Comparison of ENCODE assay signal across 22 cellular contexts in genomic region chr5:178149199-178149932, GRCh38. TPM values are rescaled to one million over a fixed set of nuclear protein-coding genes. Genes with fewer than 3 reads are reported as not detected.
A peak's percentile ranks its signal among the peaks of the same experiment; 100 is the strongest.
DNase-seq lines count a peak whose midpoint lies in the region; ATAC-seq and TF ChIP-seq lines count a peak whose summit lies in the region.
"Had no signal": no experiment of that assay in that cellular context is flagged by ENCODE, and none has a peak within 500 bp of the region (broad histone marks: within the 10 kb centered on the region; RNA-seq: fewer than 3 reads in every experiment).

No MANE protein-coding gene starts in this region.

- peaks cover 4% of the 10 kb centered on the region for H3K36me3 Mint-ChIP-seq in activated naive CD8-positive, alpha-beta T cell

- no peaks in the 10 kb centered on the region for H3K9me3 ChIP-seq in A673 (ENCODE audit: low read depth, low read length, poor library complexity, severe bottlenecking)
- H3K9me3 ChIP-seq: BE2C, left lung, psoas muscle, SJSA1 had no signal

- CTCF ChIA-PET in A673 (lab: Charles Lee): no interaction called here

- peaks cover 63% of the 10 kb centered on the region for H3K36me3 ChIP-seq in A673 (ENCODE audit: insufficient read depth, low read length, poor library complexity, severe bottlenecking)

- H3K27me3 ChIP-seq in A673 (replicated peaks; ENCODE audit: insufficient read depth, low read depth, low read length, poor library complexity): no peaks in the 10 kb centered on the region
- H3K27me3 ChIP-seq: BE2C, left lung, SJSA1 had no signal

- no peaks in the 10 kb centered on the region for H3K27me3 Mint-ChIP-seq in activated naive CD8-positive, alpha-beta T cell
- H3K27me3 Mint-ChIP-seq: naive B cell had no signal

- H3K4me3 Mint-ChIP-seq in activated naive CD8-positive, alpha-beta T cell: peak overlapping the region; percentile 57

- ATAC-seq in HG02763 (IDR thresholded peaks at IDR 0.05; ENCODE audit: unreplicated experiment): no peak
- ATAC-seq in HG03108 (IDR thresholded peaks at IDR 0.05; ENCODE audit: unreplicated experiment): no peak
- ATAC-seq: left lung, psoas muscle had no signal

- POLR2A ChIA-PET in A673 (lab: Charles Lee; ENCODE audit: low non-redundant PET): no interaction called here

- DNase-seq in A673 (ENCODE audit: low spot score): no peak
- peak; percentile 16 for DNase-seq in EH (ENCODE audit: low read depth)
- DNase-seq in myocyte (ENCODE audit: low read depth): peak; percentile 14
- DNase-seq in hippocampal formation (lab: John Stamatoyannopoulos, UW): no peak
- no peak for DNase-seq in mesenteric fat pad (ENCODE audit: low spot score)
- DNase-seq: activated effector memory CD4-positive, alpha-beta T cell treated with anti-CD3 and anti-CD28 coated beads, Interleukin-2, amount 50 U/mL, for 16 hours; BE2C; DMS153; MM.1S; naive B cell; NCI-H187 treated with DMSO at 0.1 percent for 48 hours; NCI-H524 treated with DMSO at 0.1 percent for 48 hours; OCI-M1; psoas muscle; substantia nigra; T1000 had no signal

- no peak for TF ChIP-seq CTCF in A673 (conservative IDR thresholded peaks at IDR 0.05; ENCODE audit: low read depth, low read length)

- peak overlapping the region; percentile 37 for H3K27ac ChIP-seq in A673 (ENCODE audit: low read depth, low read length, poor library complexity, severe bottlenecking)
- H3K27ac ChIP-seq: left lung, psoas muscle, SJSA1 had no signal

- H3K9me3 Mint-ChIP-seq in activated naive CD8-positive, alpha-beta T cell (ENCODE audit: low read depth): no peaks in the 10 kb centered on the region
- H3K9me3 Mint-ChIP-seq: naive B cell had no signal

- no TSS peak for BruUV-seq in A673 (replicated peaks; lab: Mats Ljungman, UMichigan)

- H3K4me3 ChIP-seq in A673 (ENCODE audit: low read depth, low read length, poor library complexity, severe bottlenecking): no peak overlapping the region
- H3K4me3 ChIP-seq: left lung, psoas muscle, SJSA1 had no signal

- intact Hi-C loops in A673 (cut with micrococcal nuclease; ENCODE audit: unreplicated experiment): no loop called here

- peak overlapping the region; percentile 86 for H3K27ac Mint-ChIP-seq in activated naive CD8-positive, alpha-beta T cell

- peaks cover 51% of the 10 kb centered on the region for H3K4me1 Mint-ChIP-seq in activated naive CD8-positive, alpha-beta T cell (ENCODE audit: low read depth)

- H3K4me1 ChIP-seq in A673 (ENCODE audit: insufficient read depth, low read length, poor library complexity, severe bottlenecking): peaks cover 8% of the 10 kb centered on the region
- H3K4me1 ChIP-seq: BE2C had no signal

RNA-seq across cellular contexts. Expression of gene NHP2, which starts 4.3 kb away (rescaled TPM):
- total RNA-seq in A673 (2021) (223 and 232 TPM in 2 replicates), myocyte (213 and 306 TPM in 2 replicates), mesenteric fat pad (99.2 TPM)
- polyA plus RNA-seq in myocyte (2012): 138 TPM

RNA-seq across cellular contexts. Expression of gene RMND5B, which starts 18.6 kb away (rescaled TPM):
- 37.0 and 38.0 TPM in 2 replicates for total RNA-seq in A673 (2021)
- total RNA-seq in myocyte: 33.2 and 36.1 TPM in 2 replicates
- 21.8 TPM for polyA plus RNA-seq in myocyte (2012)
- 32.9 TPM for total RNA-seq in mesenteric fat pad

RNA-seq across cellular contexts. Expression of gene N4BP3, which starts 36.0 kb away (rescaled TPM):
- total RNA-seq in A673 (2021) (0.66 and 0.73 TPM in 2 replicates), myocyte (4.8 and 12.5 TPM in 2 replicates), mesenteric fat pad (2.4 TPM)
- polyA plus RNA-seq in myocyte (2012): 1.1 TPM

RNA-seq across cellular contexts. Expression of gene GMCL2, which starts 37.8 kb away (rescaled TPM):
- total RNA-seq in A673 (2021) (not detected in 2 replicates), myocyte (not detected in 2 replicates), mesenteric fat pad (not detected)
- polyA plus RNA-seq in myocyte (2012): not detected
- total RNA-seq: bronchial epithelial cell, left lung, psoas muscle, SJSA1 had no signal
- polyA plus RNA-seq: psoas muscle had no signal

RNA-seq across cellular contexts. Expression of gene HNRNPAB, which starts 55.0 kb away (rescaled TPM):
- total RNA-seq in A673 (2021) (369 and 408 TPM in 2 replicates), myocyte (73.5 and 88.0 TPM in 2 replicates), mesenteric fat pad (186 TPM)
- polyA plus RNA-seq in myocyte (2012): 143 TPM

Comparison
In these comparisons a context has a peak if more than half of its experiments do, and no peak if none do; other contexts are left out.
1. DNase-seq: peak in EH (single experiment) and myocyte (single experiment); none in A673 (single experiment), hippocampal formation (0 of 2) and mesenteric fat pad (single experiment).